Comparison of ENCODE assay signal across 27 cellular contexts in the genomic region with DNA sequence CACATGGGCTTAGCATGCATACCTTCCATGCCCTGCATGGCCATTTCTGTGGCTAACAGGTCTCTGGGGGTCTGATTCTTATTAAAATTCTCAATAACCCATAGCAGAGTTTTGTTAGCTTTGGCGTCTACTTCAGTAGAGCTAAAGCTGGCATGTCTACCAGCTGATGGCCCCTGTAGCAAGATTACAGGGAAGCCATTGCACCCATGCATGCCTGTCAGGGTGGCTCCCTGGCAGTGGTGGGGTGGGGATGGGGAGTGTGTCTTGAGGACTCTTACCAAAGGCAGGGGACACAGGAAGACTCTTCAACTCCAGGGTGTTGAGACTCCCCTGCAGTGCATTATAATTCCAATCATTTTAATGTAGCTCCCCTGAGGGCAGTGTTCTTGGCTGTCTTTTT. TPM values are rescaled to one million over a fixed set of nuclear protein-coding genes. Genes with fewer than 3 reads are reported as not detected.
"Had no signal": no experiment of that assay in that cellular context is flagged by ENCODE, and none has a peak within 500 bp of the region (broad histone marks: within the 10 kb centered on the region; RNA-seq: fewer than 3 reads in every experiment).

No MANE protein-coding gene starts in this region.

- H3K36me3 ChIP-seq: lower lobe of right lung, ovary, right lobe of liver, thoracic aorta, tibial nerve, upper lobe of left lung had no signal

- H3K4me1 ChIP-seq: foreskin keratinocyte had no signal

- DNase-seq: dorsolateral prefrontal cortex; effector CD8-positive, alpha-beta T cell; foreskin keratinocyte; heart left ventricle; left cardiac atrium; left ventricle myocardium superior; lower lobe of right lung; natural killer cell; occipital lobe; ovary; posterior cingulate gyrus; retina; right lobe of liver; small intestine; stimulated activated CD4-positive, alpha-beta T cell treated with anti-CD3 and anti-CD28 coated beads, Interleukin-15, amount 100 ng/mL, for 24 hours; stimulated activated CD4-positive, alpha-beta T cell treated with anti-CD3 and anti-CD28 coated beads, Interleukin-2, amount 100 ng/mL, for 48 hours; stimulated activated naive B cell treated with anti-CD40 and anti-IgM and Interleukin-4, amounts not matched to agents 10 μg/mL and 1 μg/mL and 100 μg/mL, for 72 hours; upper lobe of left lung had no signal

- ATAC-seq: foreskin keratinocyte; gastroesophageal sphincter; heart left ventricle; left cardiac atrium; left ventricle myocardium superior; lower lobe of right lung; natural killer cell; right lobe of liver; stimulated activated naive B cell treated with anti-CD40 and anti-IgM and Interleukin-4, amounts not matched to agents 10 μg/mL and 1 μg/mL and 100 μg/mL, for 72 hours had no signal

- H3K36me3 Mint-ChIP-seq: natural killer cell; stimulated activated naive B cell treated with anti-CD40 and anti-IgM and Interleukin-4, amounts not matched to agents 10 μg/mL and 1 μg/mL and 100 μg/mL, for 72 hours had no signal

- H3K27ac Mint-ChIP-seq: natural killer cell; stimulated activated naive B cell treated with anti-CD40 and anti-IgM and Interleukin-4, amounts not matched to agents 10 μg/mL and 1 μg/mL and 100 μg/mL, for 72 hours; stimulated activated naive CD8-positive, alpha-beta T cell treated with anti-CD3 and anti-CD28 coated beads, Interleukin-15, Interleukin-2, amounts not matched to agents 100 ng/mL and 50 ng/mL, for 24 hours had no signal

- H3K4me1 Mint-ChIP-seq: natural killer cell had no signal

- H3K27ac ChIP-seq: dorsolateral prefrontal cortex, esophagus muscularis mucosa, foreskin keratinocyte, gastroesophageal sphincter, hepatocyte, lower lobe of right lung, ovary, right lobe of liver, thoracic aorta, tibial nerve, upper lobe of left lung had no signal

- H3K9me3 Mint-ChIP-seq: natural killer cell; stimulated activated naive B cell treated with anti-CD40 and anti-IgM and Interleukin-4, amounts not matched to agents 10 μg/mL and 1 μg/mL and 100 μg/mL, for 72 hours; stimulated activated naive CD8-positive, alpha-beta T cell treated with anti-CD3 and anti-CD28 coated beads, Interleukin-15, Interleukin-2, amounts not matched to agents 100 ng/mL and 50 ng/mL, for 24 hours had no signal

- H3K27me3 ChIP-seq: dorsolateral prefrontal cortex, esophagus muscularis mucosa, ovary, right lobe of liver had no signal

- H3K4me3 ChIP-seq: dorsolateral prefrontal cortex, esophagus muscularis mucosa, gastroesophageal sphincter, heart left ventricle, hepatocyte, lower lobe of right lung, ovary, right lobe of liver, thoracic aorta, tibial nerve, upper lobe of left lung had no signal

- H3K4me3 Mint-ChIP-seq: natural killer cell; stimulated activated naive B cell treated with anti-CD40 and anti-IgM and Interleukin-4, amounts not matched to agents 10 μg/mL and 1 μg/mL and 100 μg/mL, for 72 hours; stimulated activated naive CD8-positive, alpha-beta T cell treated with anti-CD3 and anti-CD28 coated beads, Interleukin-15, Interleukin-2, amounts not matched to agents 100 ng/mL and 50 ng/mL, for 24 hours had no signal

- H3K9me3 ChIP-seq: esophagus muscularis mucosa, gastroesophageal sphincter, heart left ventricle, lower lobe of right lung, ovary, right lobe of liver, thoracic aorta, tibial nerve, upper lobe of left lung had no signal

RNA-seq across cellular contexts. Expression of a gene that starts 4.7 kb away (rescaled TPM):
- total RNA-seq: endothelial cell of umbilical vein, epithelial cell of proximal tubule, foreskin keratinocyte, pulmonary artery endothelial cell, right lobe of liver had no signal
- polyA plus RNA-seq: endothelial cell of umbilical vein, foreskin keratinocyte had no signal
